1 cellular context compared by ENCODE assay signal in genomic region chr1:26529405-26529654, GRCh38.
TF ChIP-seq lines count a peak whose summit lies in the region.

No MANE protein-coding gene starts in this region.

TF ChIP-seq in HepG2, 621 proteins besides CTCF, POLR2A, EP300 and RAD21 (continued from another document):
- TF ChIP-seq RXRA (CRISPR knock-in tag; IDR thresholded peaks at IDR 0.05) (no peak), SP4 (CRISPR knock-in tag; IDR thresholded peaks at IDR 0.05) (0 out of 2 replicates have a peak, but pooled peaks have one; percentile 3), SAP130 (CRISPR knock-in tag; IDR thresholded peaks at IDR 0.05; ENCODE audit: low read depth) (0 out of 2 replicates have a peak, but pooled peaks have one; percentile 5), KLF11 (CRISPR knock-in tag; IDR thresholded peaks at IDR 0.05) (no peak), PHF8 (CRISPR knock-in tag; IDR thresholded peaks at IDR 0.05) (peak; percentile 18; the same call in 1 of the 2 replicates), NFYB (CRISPR knock-in tag; IDR thresholded peaks at IDR 0.05) (no peak), ZFX (CRISPR knock-in tag; IDR thresholded peaks at IDR 0.05; ENCODE audit: low read depth) (peak; percentile 66; the same call in 1 of the 2 replicates), HOXA5 (CRISPR knock-in tag; IDR thresholded peaks at IDR 0.05) (no peak), BHLHE40 (IDR thresholded peaks at IDR 0.05; ENCODE audit: low read length) (no peak)
- TF ChIP-seq, protein P1, sequence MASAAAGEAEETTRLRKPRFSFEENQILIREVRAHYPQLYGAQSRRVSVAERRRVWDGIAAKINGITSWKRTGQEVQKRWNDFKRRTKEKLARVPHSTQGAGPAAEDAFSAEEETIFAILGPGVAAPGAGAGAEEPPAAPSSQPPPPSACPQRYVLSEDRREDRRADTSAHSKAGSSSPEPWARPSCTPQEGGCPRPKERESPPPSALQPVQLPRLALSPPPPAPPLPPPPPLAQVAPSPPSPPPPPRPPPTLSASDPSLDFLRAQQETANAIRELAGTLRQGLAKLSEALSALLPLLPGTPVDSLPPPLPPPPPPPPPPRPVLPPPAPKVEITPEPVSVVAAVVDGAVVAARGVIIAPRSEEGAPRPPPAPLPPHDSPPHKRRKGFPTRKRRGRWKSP (CRISPR knock-in tag; IDR thresholded peaks at IDR 0.05) = 0 out of 2 replicates have a peak, but pooled peaks have one; percentile 13
- TF ChIP-seq, protein P2, sequence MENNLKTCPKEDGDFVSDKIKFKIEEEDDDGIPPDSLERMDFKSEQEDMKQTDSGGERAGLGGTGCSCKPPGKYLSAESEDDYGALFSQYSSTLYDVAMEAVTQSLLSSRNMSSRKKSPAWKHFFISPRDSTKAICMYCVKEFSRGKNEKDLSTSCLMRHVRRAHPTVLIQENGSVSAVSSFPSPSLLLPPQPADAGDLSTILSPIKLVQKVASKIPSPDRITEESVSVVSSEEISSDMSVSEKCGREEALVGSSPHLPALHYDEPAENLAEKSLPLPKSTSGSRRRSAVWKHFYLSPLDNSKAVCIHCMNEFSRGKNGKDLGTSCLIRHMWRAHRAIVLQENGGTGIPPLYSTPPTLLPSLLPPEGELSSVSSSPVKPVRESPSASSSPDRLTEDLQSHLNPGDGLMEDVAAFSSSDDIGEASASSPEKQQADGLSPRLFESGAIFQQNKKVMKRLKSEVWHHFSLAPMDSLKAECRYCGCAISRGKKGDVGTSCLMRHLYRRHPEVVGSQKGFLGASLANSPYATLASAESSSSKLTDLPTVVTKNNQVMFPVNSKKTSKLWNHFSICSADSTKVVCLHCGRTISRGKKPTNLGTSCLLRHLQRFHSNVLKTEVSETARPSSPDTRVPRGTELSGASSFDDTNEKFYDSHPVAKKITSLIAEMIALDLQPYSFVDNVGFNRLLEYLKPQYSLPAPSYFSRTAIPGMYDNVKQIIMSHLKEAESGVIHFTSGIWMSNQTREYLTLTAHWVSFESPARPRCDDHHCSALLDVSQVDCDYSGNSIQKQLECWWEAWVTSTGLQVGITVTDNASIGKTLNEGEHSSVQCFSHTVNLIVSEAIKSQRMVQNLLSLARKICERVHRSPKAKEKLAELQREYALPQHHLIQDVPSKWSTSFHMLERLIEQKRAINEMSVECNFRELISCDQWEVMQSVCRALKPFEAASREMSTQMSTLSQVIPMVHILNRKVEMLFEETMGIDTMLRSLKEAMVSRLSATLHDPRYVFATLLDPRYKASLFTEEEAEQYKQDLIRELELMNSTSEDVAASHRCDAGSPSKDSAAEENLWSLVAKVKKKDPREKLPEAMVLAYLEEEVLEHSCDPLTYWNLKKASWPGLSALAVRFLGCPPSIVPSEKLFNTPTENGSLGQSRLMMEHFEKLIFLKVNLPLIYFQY (CRISPR knock-in tag; IDR thresholded peaks at IDR 0.05; ENCODE audit: borderline replicate concordance) = no peak
